ENCODE assay signal across 23 cellular contexts in the genomic region with DNA sequence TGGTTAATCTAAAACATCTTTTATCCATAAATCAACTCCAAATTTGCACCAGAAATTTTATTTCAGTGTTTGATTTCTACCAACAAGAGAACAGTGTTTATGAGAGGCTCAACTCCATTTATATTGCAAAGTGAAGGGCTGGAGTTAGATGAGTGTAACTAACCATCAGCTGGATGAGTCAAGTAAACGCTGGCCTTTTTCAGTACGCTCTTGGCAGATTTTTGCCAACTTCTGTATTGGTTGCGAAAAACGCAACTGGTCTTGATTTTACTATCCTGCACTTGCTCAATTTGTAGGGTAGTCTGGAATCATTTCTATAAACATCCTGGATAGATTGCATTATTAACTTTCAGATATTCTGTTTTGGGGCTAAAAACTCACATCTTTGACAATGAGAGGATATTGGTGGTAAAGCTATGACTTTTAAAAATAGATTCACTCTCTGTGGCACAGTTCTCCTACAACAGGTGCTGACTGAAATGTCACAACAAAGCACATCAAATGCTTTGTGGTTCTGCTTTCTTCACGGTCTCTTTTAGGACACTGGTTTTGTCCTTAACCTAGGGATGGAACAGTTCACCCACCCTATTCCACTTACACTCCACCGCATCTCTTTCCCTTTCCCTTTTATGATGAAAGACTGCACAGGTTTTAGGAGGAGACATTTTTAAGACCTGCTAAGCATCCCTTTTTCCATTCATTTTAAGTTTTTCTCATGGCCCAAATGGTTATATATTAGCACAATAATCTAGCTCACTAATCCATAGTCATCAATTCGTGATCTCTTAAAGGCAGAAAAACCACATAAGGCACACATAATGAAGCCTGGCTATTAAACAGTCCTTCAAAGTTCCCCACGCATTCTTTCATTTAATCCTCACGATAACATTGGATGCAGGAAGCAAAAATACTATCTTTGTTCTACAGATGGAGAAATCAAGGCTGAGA. TPM values are rescaled to one million over a fixed set of nuclear protein-coding genes. Genes with fewer than 3 reads are reported as not detected.
A peak's percentile ranks its signal among the peaks of the same experiment; 100 is the strongest.
DNase-seq lines count a peak whose midpoint lies in the region; ATAC-seq and TF ChIP-seq lines count a peak whose summit lies in the region.
"Had no signal": no experiment of that assay in that cellular context is flagged by ENCODE, and none has a peak within 500 bp of the region (broad histone marks: within the 10 kb centered on the region; RNA-seq: fewer than 3 reads in every experiment).

No MANE protein-coding gene starts in this region.

- H3K9me3 ChIP-seq in AG04450 (ENCODE audit: control insufficient read depth, insufficient read depth, low read length) = no peaks in the 10 kb centered on the region
- no peaks in the 10 kb centered on the region for H3K9me3 ChIP-seq in adipocyte (ENCODE audit: control insufficient read depth, low read length)
- H3K9me3 ChIP-seq: spleen, uterus had no signal

- H3K27me3 Mint-ChIP-seq in effector memory CD8-positive, alpha-beta T cell = no peaks in the 10 kb centered on the region
- H3K27me3 Mint-ChIP-seq: activated T-cell treated with anti-CD3 and anti-CD28 coated beads, Interleukin-2, amount 50 U/mL, for 24 hours; progenitor cell of endocrine pancreas had no signal

- H3K27ac Mint-ChIP-seq in effector memory CD8-positive, alpha-beta T cell = no peak overlapping the region
- H3K27ac Mint-ChIP-seq: activated CD8-positive, alpha-beta T cell treated with anti-CD3 and anti-CD28 coated beads, Interleukin-2, amount 10 ng/mL, durations not matched to agents 7 days and 5 days; activated T-cell treated with anti-CD3 and anti-CD28 coated beads, Interleukin-2, amount 50 U/mL, for 24 hours; CD14-positive monocyte; endodermal cell; progenitor cell of endocrine pancreas had no signal

- H3K4me1 Mint-ChIP-seq in effector memory CD8-positive, alpha-beta T cell (ENCODE audit: low read depth in 2 of 2) = no peaks in the 10 kb centered on the region
- H3K4me1 Mint-ChIP-seq: CD14-positive monocyte had no signal

- H3K4me3 Mint-ChIP-seq in effector memory CD8-positive, alpha-beta T cell = no peak overlapping the region
- H3K4me3 Mint-ChIP-seq: activated CD8-positive, alpha-beta T cell treated with anti-CD3 and anti-CD28 coated beads, Interleukin-2, amount 10 ng/mL, durations not matched to agents 7 days and 5 days; activated T-cell treated with anti-CD3 and anti-CD28 coated beads, Interleukin-2, amount 50 U/mL, for 24 hours; CD14-positive monocyte; endodermal cell had no signal

- H3K4me1 ChIP-seq in adipocyte (ENCODE audit: control insufficient read depth, insufficient read depth, low read length) = peaks cover 10% of the 10 kb centered on the region
- H3K4me1 ChIP-seq: spleen, uterus had no signal

- H3K4me3 ChIP-seq in AG04450 (ENCODE audit: low read depth, low read length) (no peak overlapping the region), adipocyte (ENCODE audit: low read length) (no peak overlapping the region)
- H3K4me3 ChIP-seq: spleen, uterus had no signal

- no peaks in the 10 kb centered on the region for H3K9me3 Mint-ChIP-seq in effector memory CD8-positive, alpha-beta T cell
- H3K9me3 Mint-ChIP-seq: endodermal cell had no signal

- no peak for TF ChIP-seq CTCF in AG04450 (IDR thresholded peaks at IDR 0.05; ENCODE audit: low read depth, low read length)
- TF ChIP-seq CTCF in GM13977 (IDR thresholded peaks at IDR 0.05; ENCODE audit: extremely low read depth, insufficient read depth, missing control alignments) = no peak

- in situ Hi-C loops in GM13977 (cut with MboI; ENCODE audit: low pct_unique_long_range_greater_than_20kb, low sequenced_read_pairs, unreplicated experiment) = no loop called here

- CTCF ChIA-PET in AG04450 (lab: Charles Lee) = no interaction called here

- H3K36me3 ChIP-seq in adipocyte (ENCODE audit: control insufficient read depth, insufficient read depth, low read length, severe bottlenecking) = no peaks in the 10 kb centered on the region
- H3K36me3 ChIP-seq: spleen, uterus had no signal

- H3K36me3 Mint-ChIP-seq in effector memory CD8-positive, alpha-beta T cell (ENCODE audit: insufficient read depth) = no peaks in the 10 kb centered on the region
- H3K36me3 Mint-ChIP-seq: CD14-positive monocyte had no signal

- POLR2A ChIA-PET in AG04450 (lab: Yijun Ruan, JAX) = no interaction called here

- DNase-seq in AG04450 (ENCODE audit: low read depth, low spot score) = peak; percentile 55
- peak; percentile 28 for DNase-seq in H4 (ENCODE audit: low spot score)
- peak; percentile 42 for DNase-seq in adipocyte (ENCODE audit: low read depth)
- peak; percentile 73 for DNase-seq in iris pigment epithelial cell (ENCODE audit: low read depth)
- no peak for DNase-seq in GM13977 (ENCODE audit: low spot score)
- no peak for DNase-seq in effector memory CD8-positive, alpha-beta T cell
- no peak for DNase-seq in NCI-H2107 (lab: John Stamatoyannopoulos, UW)
- DNase-seq: 8988T; activated CD8-positive, alpha-beta T cell treated with anti-CD3 and anti-CD28 coated beads, Interleukin-2, amount 10 ng/mL, durations not matched to agents 7 days and 5 days; activated naive CD4-positive, alpha-beta T cell treated with anti-CD3 and anti-CD28 coated beads, Interleukin-2, amount 50 U/mL, for 16 hours; activated T-cell treated with anti-CD3 and anti-CD28 coated beads, Interleukin-2, amount 50 U/mL, for 24 hours; DMS 273 treated with DMSO at 0.1 percent for 48 hours; endodermal cell; NCI-H1105; NCI-H2081 treated with DMSO at 0.1 percent for 48 hours; NCI-H524 treated with DMSO at 0.1 percent for 48 hours; Right ventricle myocardium superior; spleen; uterus had no signal

- H3K27ac ChIP-seq in AG04450 (ENCODE audit: low read depth, low read length) = no peak overlapping the region
- H3K27ac ChIP-seq: spleen, uterus had no signal

- ATAC-seq in GM21529 (IDR thresholded peaks at IDR 0.05; ENCODE audit: unreplicated experiment) = no peak
- no peak for ATAC-seq in effector memory CD8-positive, alpha-beta T cell (replicated peaks)
- ATAC-seq: activated CD8-positive, alpha-beta T cell treated with anti-CD3 and anti-CD28 coated beads, Interleukin-2, amount 10 ng/mL, durations not matched to agents 7 days and 5 days had no signal

- H3K9ac ChIP-seq in adipocyte (ENCODE audit: low read length) = no peak overlapping the region

- no peaks in the 10 kb centered on the region for H3K27me3 ChIP-seq in AG04450 (ENCODE audit: control insufficient read depth, insufficient read depth, low read length)
- no peaks in the 10 kb centered on the region for H3K27me3 ChIP-seq in adipocyte (replicated peaks; ENCODE audit: control insufficient read depth, insufficient read depth, low read length)
- H3K27me3 ChIP-seq: spleen, uterus had no signal

RNA-seq across cellular contexts. Expression of gene CACNA2D1, which starts 12.8 kb away (rescaled TPM):
- polyA plus RNA-seq in AG04450 (2011; rRNA removed) = 14.5 and 19.5 TPM in 2 replicates
- polyA minus RNA-seq in AG04450 (2011; rRNA and poly(A)+ RNA removed) = 36.5 and 62.0 TPM in 2 replicates
- total RNA-seq in H4 (2014; rRNA removed; shearing (Covaris generic)) = 28.0 and 33.2 TPM in 2 replicates
- total RNA-seq: activated CD8-positive, alpha-beta T cell treated with anti-CD3 and anti-CD28 coated beads, Interleukin-2, amount 10 ng/mL, durations not matched to agents 7 days and 5 days; T-helper 1 cell treated with Interleukin-12 subunit alpha and Interleukin-12 subunit beta and Interleukin-4 antibody, amounts not matched to agents 30 ng/mL and 1 ng/mL, for 36 hours had no signal

Comparison
In these comparisons a context has a peak if more than half of its experiments do, and no peak if none do; other contexts are left out.
1. DNase-seq: peak in AG04450 (single experiment), H4 (single experiment), adipocyte (single experiment) and iris pigment epithelial cell (single experiment); none in GM13977 (single experiment), effector memory CD8-positive, alpha-beta T cell (0 of 3) and NCI-H2107 (single experiment).